ENCODE assay signal across 27 cellular contexts in the genomic region with DNA sequence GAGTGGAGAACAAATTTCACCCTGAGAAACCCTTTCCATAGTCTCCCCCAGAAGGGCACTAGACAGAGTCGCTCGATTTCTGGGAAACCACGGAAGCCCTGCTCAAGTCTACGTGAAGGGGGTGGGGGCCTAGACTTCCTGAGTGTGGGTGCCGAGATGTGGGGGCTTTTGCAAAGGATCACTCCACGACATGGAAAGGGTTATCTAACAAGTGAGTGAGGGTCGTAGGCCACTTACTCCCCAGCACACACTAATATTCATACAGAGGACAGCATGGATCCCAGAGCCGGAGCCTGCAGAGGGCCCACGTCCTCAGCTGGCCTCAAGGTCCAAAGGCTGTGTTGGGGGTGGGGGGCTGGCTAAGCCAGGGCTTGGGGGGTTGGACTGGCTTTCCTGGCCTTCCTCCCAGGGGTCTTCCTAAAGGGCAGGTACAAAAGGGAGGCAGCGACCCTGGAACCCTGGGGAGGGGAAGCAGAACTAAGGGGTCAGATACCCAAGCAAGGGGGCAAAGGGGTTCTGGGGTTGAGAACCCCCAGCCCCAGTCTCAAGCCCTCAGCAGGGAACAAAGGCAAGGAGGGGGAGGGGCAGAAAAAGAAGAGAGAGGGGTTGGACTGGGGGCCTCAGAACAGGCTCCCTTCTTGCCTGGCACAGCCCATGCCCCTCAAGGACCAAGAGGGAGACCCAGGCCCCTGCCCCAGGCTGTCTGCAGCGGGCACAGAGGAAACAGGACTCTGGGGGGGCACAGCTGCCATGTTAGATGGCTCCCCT. TPM values are rescaled to one million over a fixed set of nuclear protein-coding genes. Genes with fewer than 3 reads are reported as not detected.
DNase-seq lines count a peak whose midpoint lies in the region; ATAC-seq and TF ChIP-seq lines count a peak whose summit lies in the region.
"Had no signal": no experiment of that assay in that cellular context is flagged by ENCODE, and none has a peak within 500 bp of the region (broad histone marks: within the 10 kb centered on the region; RNA-seq: fewer than 3 reads in every experiment).

No MANE protein-coding gene starts in this region.

- ATAC-seq in WTC11 (no peak), GM21515 (IDR thresholded peaks at IDR 0.05; ENCODE audit: unreplicated experiment) (no peak), heart right ventricle (no peak)
- ATAC-seq: CD8-positive, alpha-beta T cell; GM12878; PC-3 had no signal

- intact Hi-C loops in heart right ventricle (cut with DNase I) = no loop called here

- TF ChIP-seq CTCF in WTC11 (IDR thresholded peaks at IDR 0.05) (no peak), neural crest cell (conservative IDR thresholded peaks at IDR 0.05) (no peak), heart right ventricle (IDR thresholded peaks at IDR 0.05) (no peak)

- no peak overlapping the region for H3K4me3 Mint-ChIP-seq in T-helper 2 cell treated with Interferon-gamma antibody and Interleukin-4, amounts not matched to agents 5 μg/mL and 100 μg/mL, for 36 hours
- H3K4me3 Mint-ChIP-seq in WTC11 = peak overlapping the region; percentile 65
- peak overlapping the region; percentile 59 for H3K4me3 Mint-ChIP-seq in neural crest cell
- H3K4me3 Mint-ChIP-seq: CD8-positive, alpha-beta T cell had no signal

- H3K9me3 Mint-ChIP-seq in T-helper 2 cell treated with Interferon-gamma antibody and Interleukin-4, amounts not matched to agents 5 μg/mL and 100 μg/mL, for 36 hours = no peaks in the 10 kb centered on the region
- H3K9me3 Mint-ChIP-seq in WTC11 (no peaks in the 10 kb centered on the region), neural crest cell (no peaks in the 10 kb centered on the region)
- H3K9me3 Mint-ChIP-seq: CD8-positive, alpha-beta T cell had no signal

- no peak overlapping the region for H3K27ac ChIP-seq in heart right ventricle
- H3K27ac ChIP-seq: BLaER1, GM23248, HL-60 had no signal

- H3K36me3 ChIP-seq in heart right ventricle = no peaks in the 10 kb centered on the region
- H3K36me3 ChIP-seq: BLaER1 had no signal

- H3K27me3 Mint-ChIP-seq in T-helper 2 cell treated with Interferon-gamma antibody and Interleukin-4, amounts not matched to agents 5 μg/mL and 100 μg/mL, for 36 hours (ENCODE audit: low read depth) = peaks cover 73% of the 10 kb centered on the region
- peaks cover 91% of the 10 kb centered on the region for H3K27me3 Mint-ChIP-seq in WTC11 (ENCODE audit: low read depth)
- H3K27me3 Mint-ChIP-seq in neural crest cell (ENCODE audit: low read depth) = peaks cover 86% of the 10 kb centered on the region

- H3K27ac Mint-ChIP-seq in T-helper 2 cell treated with Interferon-gamma antibody and Interleukin-4, amounts not matched to agents 5 μg/mL and 100 μg/mL, for 36 hours = peak overlapping the region; percentile 11
- no peak overlapping the region for H3K27ac Mint-ChIP-seq in WTC11
- no peak overlapping the region for H3K27ac Mint-ChIP-seq in neural crest cell (ENCODE audit: unreplicated experiment)
- H3K27ac Mint-ChIP-seq: CD8-positive, alpha-beta T cell had no signal

- peaks cover 3% of the 10 kb centered on the region for H3K36me3 Mint-ChIP-seq in T-helper 2 cell treated with Interferon-gamma antibody and Interleukin-4, amounts not matched to agents 5 μg/mL and 100 μg/mL, for 36 hours (ENCODE audit: low read depth)
- H3K36me3 Mint-ChIP-seq in WTC11 (peaks cover 3% of the 10 kb centered on the region; the same call in 1 of the 2 replicates), neural crest cell (ENCODE audit: low read depth) (peaks cover 2% of the 10 kb centered on the region)
- H3K36me3 Mint-ChIP-seq: CD8-positive, alpha-beta T cell had no signal

- DNase-seq in T-helper 2 cell treated with Interferon-gamma antibody and Interleukin-4, amounts not matched to agents 5 μg/mL and 100 μg/mL, for 36 hours (ENCODE audit: low spot score) = no peak
- no peak for DNase-seq in T-helper 2 cell
- no peak for DNase-seq in WTC11 (ENCODE audit: low spot score)
- DNase-seq in neural crest cell (ENCODE audit: low read depth, low spot score) = no peak
- DNase-seq in HUDEP-2 (lab: John Stamatoyannopoulos, UW; ENCODE audit: unreplicated experiment in 76 of 76) = no peak
- no peak for DNase-seq in heart right ventricle
- DNase-seq: Calu3; CD8-positive, alpha-beta T cell; DMS53; EL; GM23248; IMR-90; Karpas-422; NCI-H1048; NCI-H1436; NCI-H1930; NCI-H226; NCI-H524 treated with DMSO at 0.1 percent for 48 hours; PC-3; RPMI8226; SHP77 treated with DMSO at 0.1 percent for 48 hours had no signal

- no peak overlapping the region for H3K4me3 ChIP-seq in heart right ventricle
- H3K4me3 ChIP-seq: BLaER1, GM12878, GM23248 had no signal

- H3K4me1 Mint-ChIP-seq in T-helper 2 cell treated with Interferon-gamma antibody and Interleukin-4, amounts not matched to agents 5 μg/mL and 100 μg/mL, for 36 hours (ENCODE audit: low read depth) = no peaks in the 10 kb centered on the region
- H3K4me1 Mint-ChIP-seq in WTC11 (peaks cover 26% of the 10 kb centered on the region), neural crest cell (peaks cover 11% of the 10 kb centered on the region)

- POLR2A ChIA-PET in WTC11 (lab: Charles Lee) = interaction anchor here (0.7 kb wide), 1 partner anchor 17 kb away, joined by 4 read pairs; no protein-coding TSS in a partner anchor

- H3K4me1 ChIP-seq in heart right ventricle = peaks cover 0 to 18% (median 4%) of the 10 kb centered on the region in 9 donors

- CTCF ChIA-PET in WTC11 (lab: Charles Lee) = interaction anchor here (1.6 to 2.8 kb wide), 2 partner anchors 15 to 182 kb away, joined by 7 to 8 read pairs; no protein-coding TSS in a partner anchor

- WGBS in heart right ventricle, 2 donors = 8 to 10% methylated on average over 11 of the region's 11 CpGs

- peaks cover 22 to 98% (median 93%) of the 10 kb centered on the region in 7 donors for H3K27me3 ChIP-seq in heart right ventricle

- H3K9me3 ChIP-seq in heart right ventricle = no peaks in the 10 kb centered on the region

TF ChIP-seq in WTC11, 78 proteins besides CTCF, POLR2A, EP300 and RAD21:
- TF ChIP-seq, protein P1, sequence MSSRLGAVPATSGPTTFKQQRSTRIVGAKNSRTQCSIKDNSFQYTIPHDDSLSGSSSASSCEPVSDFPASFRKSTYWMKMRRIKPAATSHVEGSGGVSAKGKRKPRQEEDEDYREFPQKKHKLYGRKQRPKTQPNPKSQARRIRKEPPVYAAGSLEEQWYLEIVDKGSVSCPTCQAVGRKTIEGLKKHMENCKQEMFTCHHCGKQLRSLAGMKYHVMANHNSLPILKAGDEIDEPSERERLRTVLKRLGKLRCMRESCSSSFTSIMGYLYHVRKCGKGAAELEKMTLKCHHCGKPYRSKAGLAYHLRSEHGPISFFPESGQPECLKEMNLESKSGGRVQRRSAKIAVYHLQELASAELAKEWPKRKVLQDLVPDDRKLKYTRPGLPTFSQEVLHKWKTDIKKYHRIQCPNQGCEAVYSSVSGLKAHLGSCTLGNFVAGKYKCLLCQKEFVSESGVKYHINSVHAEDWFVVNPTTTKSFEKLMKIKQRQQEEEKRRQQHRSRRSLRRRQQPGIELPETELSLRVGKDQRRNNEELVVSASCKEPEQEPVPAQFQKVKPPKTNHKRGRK (CRISPR knock-in tag; IDR thresholded peaks at IDR 0.05; ENCODE audit: borderline replicate concordance) = no peak
- TF ChIP-seq IRF2 (CRISPR knock-in tag; IDR thresholded peaks at IDR 0.05; ENCODE audit: borderline replicate concordance, low read depth) = no peak
- TF ChIP-seq TCF7 (CRISPR knock-in tag; IDR thresholded peaks at IDR 0.05; ENCODE audit: low read depth) = no peak
- TF ChIP-seq, protein P2, sequence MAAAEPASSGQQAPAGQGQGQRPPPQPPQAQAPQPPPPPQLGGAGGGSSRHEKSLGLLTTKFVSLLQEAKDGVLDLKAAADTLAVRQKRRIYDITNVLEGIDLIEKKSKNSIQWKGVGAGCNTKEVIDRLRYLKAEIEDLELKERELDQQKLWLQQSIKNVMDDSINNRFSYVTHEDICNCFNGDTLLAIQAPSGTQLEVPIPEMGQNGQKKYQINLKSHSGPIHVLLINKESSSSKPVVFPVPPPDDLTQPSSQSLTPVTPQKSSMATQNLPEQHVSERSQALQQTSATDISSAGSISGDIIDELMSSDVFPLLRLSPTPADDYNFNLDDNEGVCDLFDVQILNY (CRISPR knock-in tag; IDR thresholded peaks at IDR 0.05) = no peak
TF ChIP-seq in WTC11: peak in this region for 0.

RNA-seq across cellular contexts. Expression of a gene that starts 1.6 kb away (rescaled TPM):
- total RNA-seq in WTC11 (2021) = 6.9 to 10.0 TPM (median 7.8 TPM) in 3 replicates
- total RNA-seq in neural crest cell = 0.91 and 1.1 TPM in 2 replicates
- under 1 TPM in 1 of 10 donors, not detected in 9; 0.15 TPM for total RNA-seq in heart right ventricle
- not detected for polyA plus RNA-seq in heart right ventricle
- total RNA-seq: Calu3; CD8-positive, alpha-beta T cell; GM12878; GM23248; HT1080; IMR-90; MCF 10A; PC-3 had no signal
- polyA plus RNA-seq: GM12878, GM23248, IMR-90 had no signal
